In the genomic region with DNA sequence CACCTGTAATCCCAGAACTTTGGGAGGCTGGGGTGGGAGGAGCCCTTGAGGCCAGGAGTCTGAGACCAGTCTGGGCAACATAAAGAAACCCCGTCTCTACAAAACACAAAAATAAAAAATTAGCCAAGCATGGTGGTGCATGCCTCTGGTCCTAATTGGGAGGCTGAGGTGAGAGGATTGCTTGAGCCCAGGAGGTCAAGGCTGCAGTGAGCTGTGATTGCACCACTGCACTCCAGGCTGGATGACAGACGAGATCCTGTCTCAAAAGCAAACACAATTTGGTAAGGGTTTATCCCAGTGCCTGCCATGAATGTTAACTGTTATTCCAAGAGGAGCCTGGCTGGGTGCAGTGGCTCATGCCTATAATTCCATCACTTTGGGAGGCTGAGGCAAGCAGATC, we compare ENCODE assay signal across 28 cellular contexts.
"Had no signal": no experiment of that assay in that cellular context is flagged by ENCODE, and none has a peak within 500 bp of the region (broad histone marks: within the 10 kb centered on the region; RNA-seq: fewer than 3 reads in every experiment).

No MANE protein-coding gene starts in this region.

- H3K9me3 ChIP-seq: colonic mucosa, gastrocnemius medialis had no signal

- DNase-seq: colonic mucosa; cortex of kidney; dermis blood vessel endothelial cell; dorsolateral prefrontal cortex; effector CD4-positive, alpha-beta T cell; effector CD8-positive, alpha-beta T cell; effector memory CD4-positive, alpha-beta T cell; effector memory CD8-positive, alpha-beta T cell; endodermal cell; erythroblast; esophagus squamous epithelium; foreskin fibroblast; foreskin keratinocyte; foreskin melanocyte; gastrocnemius medialis; glutamatergic neuron; head of caudate nucleus; heart left ventricle; heart right ventricle had no signal

- H3K27ac ChIP-seq: colonic mucosa, coronary artery, dorsolateral prefrontal cortex, epithelial cell of prostate, esophagus muscularis mucosa, esophagus squamous epithelium, foreskin keratinocyte, gastrocnemius medialis, gastroesophageal sphincter, heart left ventricle, heart right ventricle had no signal

- H3K27me3 ChIP-seq: colonic mucosa, dorsolateral prefrontal cortex, gastrocnemius medialis, heart left ventricle, heart right ventricle had no signal

- H3K4me3 ChIP-seq: colonic mucosa, coronary artery, dorsolateral prefrontal cortex, esophagus muscularis mucosa, esophagus squamous epithelium, gastrocnemius medialis, gastroesophageal sphincter, heart left ventricle, heart right ventricle had no signal

- H3K36me3 ChIP-seq: colonic mucosa, esophagus muscularis mucosa, esophagus squamous epithelium, gastrocnemius medialis, gastroesophageal sphincter, heart left ventricle, heart right ventricle had no signal

- H3K4me1 ChIP-seq: colonic mucosa, esophagus muscularis mucosa, gastroesophageal sphincter, heart left ventricle had no signal

- FAIRE-seq: colon, endometrium, endothelial cell of umbilical vein, frontal cortex had no signal

- ATAC-seq: effector memory CD8-positive, alpha-beta T cell; esophagus mucosa; foreskin keratinocyte; gastrocnemius medialis; gastroesophageal sphincter; heart left ventricle; heart right ventricle had no signal
